ENCODE assay signal across 8 cellular contexts in the genomic region with DNA sequence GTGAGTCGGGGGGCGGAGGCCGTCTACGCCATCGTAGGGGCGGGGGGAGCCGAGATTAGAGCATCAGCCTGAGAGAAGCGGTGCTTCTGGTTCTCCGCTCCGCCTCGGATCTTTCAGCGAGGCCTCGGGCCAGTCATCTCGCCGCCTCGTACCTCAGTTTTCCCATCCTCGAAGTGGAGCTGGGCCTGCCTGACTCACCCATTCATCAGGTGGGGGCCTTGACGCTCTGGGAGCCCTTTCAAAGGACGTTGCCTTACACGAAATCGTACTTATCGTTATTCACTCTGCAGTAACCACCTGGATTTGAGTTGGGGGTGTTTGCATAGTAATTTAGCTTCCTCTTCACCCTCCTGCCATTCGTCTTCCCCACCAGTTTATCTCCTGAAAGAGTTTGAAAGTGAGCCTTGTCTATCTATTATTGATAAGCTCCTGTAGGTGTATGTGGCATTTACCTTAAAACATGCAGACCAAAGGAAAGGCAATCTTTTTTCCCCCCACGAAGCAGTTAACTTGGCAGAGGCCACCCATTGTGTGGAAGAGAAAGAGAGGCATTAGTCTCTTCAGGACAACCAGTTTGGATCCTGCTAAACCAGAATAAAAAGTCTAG. TPM values are rescaled to one million over a fixed set of nuclear protein-coding genes. Genes with fewer than 3 reads are reported as not detected.
DNase-seq lines count a peak whose midpoint lies in the region; ATAC-seq, FAIRE-seq and TF ChIP-seq lines count a peak whose summit lies in the region.

No MANE protein-coding gene starts in this region.

- peaks cover 7% of the 10 kb centered on the region for H4K20me1 ChIP-seq in endothelial cell of umbilical vein (replicated peaks; ENCODE audit: control insufficient read depth, extremely low read depth, insufficient read depth, low read length)

- TF ChIP-seq CTCF in Peyer's patch (IDR thresholded peaks at IDR 0.05) (no peak), endothelial cell of umbilical vein (IDR thresholded peaks at IDR 0.05; ENCODE audit: extremely low read depth in 1 of 2, insufficient read depth in 1 of 2, low read depth in 1 of 2, low read length in 2 of 2) (no peak), omental fat pad (IDR thresholded peaks at IDR 0.05) (no peak)

- no peaks in the 10 kb centered on the region for H3K9me1 ChIP-seq in endothelial cell of umbilical vein (replicated peaks; ENCODE audit: control insufficient read depth, extremely low read depth, insufficient read depth, low read length)

- peaks cover 57% of the 10 kb centered on the region for H3K79me2 ChIP-seq in endothelial cell of umbilical vein (ENCODE audit: control insufficient read depth, insufficient read depth, low read length)

- peak overlapping the region; percentile 93 for H3K4me2 ChIP-seq in endothelial cell of umbilical vein (ENCODE audit: insufficient read depth, low read length)

- H3K4me3 ChIP-seq in Peyer's patch (peak overlapping the region; percentile 84 to 96 (median 96)), endothelial cell of umbilical vein (replicated peaks in 1 of 3; ENCODE audit: insufficient read depth in 1 of 3, low read depth in 1 of 3, low read length in 3 of 3) (peak overlapping the region; percentile 56 to 96 (median 81))

- no peak for FAIRE-seq in endothelial cell of umbilical vein (lab: Jason Lieb, UNC)
- FAIRE-seq in GM12892 (lab: Jason Lieb, UNC): no peak

- H3K4me1 Mint-ChIP-seq in T-helper 1 cell treated with Interleukin-12 subunit alpha and Interleukin-12 subunit beta and Interleukin-4 antibody, amounts not matched to agents 30 μg/mL and 1 μg/mL, for 36 hours (ENCODE audit: low read depth): peaks cover 43% of the 10 kb centered on the region

- no peak overlapping the region for H2AFZ ChIP-seq in endothelial cell of umbilical vein (ENCODE audit: low read depth, low read length)

- ATAC-seq in omental fat pad (ENCODE audit: low FRiP score) (no peak), GM19455 (IDR thresholded peaks at IDR 0.05; ENCODE audit: unreplicated experiment) (no peak)

- peak overlapping the region; percentile 93 for H3K9ac ChIP-seq in endothelial cell of umbilical vein (replicated peaks; ENCODE audit: extremely low read depth, insufficient read depth, low read length)

- POLR2A ChIA-PET in endothelial cell of umbilical vein (lab: Charles Lee): interaction anchor here (0.6 to 2.7 kb wide), 5 partner anchors 10 to 49 kb away, joined by 4 to 39 read pairs (median 6); no protein-coding TSS in a partner anchor

- DNase-seq in T-helper 1 cell (no peak), Peyer's patch (no peak), endothelial cell of umbilical vein (ENCODE audit: low read depth, low spot score) (peak; percentile 49), omental fat pad (ENCODE audit: low spot score) (peak; percentile 26), GM12892 (ENCODE audit: insufficient read length) (no peak)
- DNase-seq in activated effector memory CD4-positive, alpha-beta T cell treated with anti-CD3 and anti-CD28 coated beads, Interleukin-2, amount 50 U/mL, for 16 hours: no peak

- H3K27ac ChIP-seq in Peyer's patch (peak overlapping the region; percentile 92 to 99 (median 96)), endothelial cell of umbilical vein (ENCODE audit: insufficient read depth, low read depth, low read length) (peak overlapping the region; percentile 90)

- H3K4me1 ChIP-seq in Peyer's patch: peaks cover 0 to 20% (median 6%) of the 10 kb centered on the region in 4 donors
- H3K4me1 ChIP-seq in endothelial cell of umbilical vein (ENCODE audit: control insufficient read depth, extremely low read depth, insufficient read depth, low read length): peaks cover 41% of the 10 kb centered on the region

- H3K36me3 ChIP-seq in Peyer's patch: no peaks in the 10 kb centered on the region
- no peaks in the 10 kb centered on the region for H3K36me3 ChIP-seq in endothelial cell of umbilical vein (ENCODE audit: control insufficient read depth in 2 of 2, extremely low read depth in 1 of 2, insufficient read depth in 2 of 2, low read length in 2 of 2)

- H3K27me3 ChIP-seq in Peyer's patch: no peaks in the 10 kb centered on the region
- H3K27me3 ChIP-seq in endothelial cell of umbilical vein (ENCODE audit: control insufficient read depth in 2 of 2, insufficient read depth in 2 of 2, low read length in 2 of 2): no peaks in the 10 kb centered on the region

- TF ChIP-seq POLR2A in Peyer's patch (IDR thresholded peaks at IDR 0.05): no peak
- no peak for TF ChIP-seq POLR2A in endothelial cell of umbilical vein (IDR thresholded peaks at IDR 0.05; ENCODE audit: low read depth, low read length)
- TF ChIP-seq POLR2A in GM12892 (IDR thresholded peaks at IDR 0.05; ENCODE audit: low read depth, low read length): no peak

- H3K36me3 Mint-ChIP-seq in T-helper 1 cell treated with Interleukin-12 subunit alpha and Interleukin-12 subunit beta and Interleukin-4 antibody, amounts not matched to agents 30 μg/mL and 1 μg/mL, for 36 hours (ENCODE audit: low read depth): peaks cover 8% of the 10 kb centered on the region

- no peaks in the 10 kb centered on the region for H3K9me3 ChIP-seq in Peyer's patch
- no peaks in the 10 kb centered on the region for H3K9me3 ChIP-seq in endothelial cell of umbilical vein (replicated peaks; ENCODE audit: control insufficient read depth, insufficient read depth, low read length)

- H3K4me3 Mint-ChIP-seq in T-helper 1 cell treated with Interleukin-12 subunit alpha and Interleukin-12 subunit beta and Interleukin-4 antibody, amounts not matched to agents 30 μg/mL and 1 μg/mL, for 36 hours: peak overlapping the region; percentile 91

- no peaks in the 10 kb centered on the region for H3K27me3 Mint-ChIP-seq in T-helper 1 cell treated with Interleukin-12 subunit alpha and Interleukin-12 subunit beta and Interleukin-4 antibody, amounts not matched to agents 30 μg/mL and 1 μg/mL, for 36 hours (ENCODE audit: low read depth)

- intact Hi-C loops in endothelial cell of umbilical vein (cut with micrococcal nuclease): loop anchor here (1.0 to 10.0 kb wide), 7 partner anchors 9 to 849 kb away; a partner anchor contains a TSS

- CTCF ChIA-PET in endothelial cell of umbilical vein (lab: Charles Lee): interaction anchor here (0.6 to 11.8 kb wide), 5 partner anchors 36 to 196 kb away, joined by 3 to 453 read pairs (median 5); no protein-coding TSS in a partner anchor

- dilution Hi-C loops in endothelial cell of umbilical vein (cut with MboI; ENCODE audit: extremely low pct_ligation_motif_present, low sequenced_read_pairs): no loop called here

- no peaks in the 10 kb centered on the region for H3K9me3 Mint-ChIP-seq in T-helper 1 cell treated with Interleukin-12 subunit alpha and Interleukin-12 subunit beta and Interleukin-4 antibody, amounts not matched to agents 30 μg/mL and 1 μg/mL, for 36 hours

- peak overlapping the region; percentile 98 for H3K27ac Mint-ChIP-seq in T-helper 1 cell treated with Interleukin-12 subunit alpha and Interleukin-12 subunit beta and Interleukin-4 antibody, amounts not matched to agents 30 μg/mL and 1 μg/mL, for 36 hours

- BruUV-seq in endothelial cell of umbilical vein (replicated peaks; lab: Mats Ljungman, UMichigan): no TSS peak

RNA-seq across cellular contexts. Expression of a gene that starts 0.7 kb away (rescaled TPM):
- total RNA-seq in Peyer's patch (100 to 1,000 TPM in 1 of 4 donors, 10 to 100 TPM in 3; 51.1 to 119 (median 90.1) TPM), endothelial cell of umbilical vein (244 and 247 TPM in 2 replicates), omental fat pad (10 to 100 TPM; 33.2 to 80.2 (median 64.0) TPM)
- polyA plus RNA-seq in endothelial cell of umbilical vein: 35.7 and 59.4 TPM in 2 replicates
- 63.9 and 73.5 TPM in 2 replicates for polyA plus RNA-seq in endothelial cell of umbilical vein (2011; cell fraction: cytosol; rRNA removed)
- polyA plus RNA-seq in endothelial cell of umbilical vein (2011; cell fraction: nucleus; rRNA removed): 91.8 and 107 TPM in 2 replicates
- polyA plus RNA-seq in endothelial cell of umbilical vein (2012): 201 and 234 TPM in 2 replicates
- polyA minus RNA-seq in endothelial cell of umbilical vein: 103 and 110 TPM in 2 replicates
- polyA minus RNA-seq in endothelial cell of umbilical vein (2011; cell fraction: cytosol; rRNA and poly(A)+ RNA removed): 54.0 TPM
- polyA minus RNA-seq in endothelial cell of umbilical vein (2011; cell fraction: nucleus; rRNA and poly(A)+ RNA removed): 114 and 149 TPM in 2 replicates
- 133 TPM for polyA plus RNA-seq in GM12892 (2012; ENCODE audit: missing spikeins)

RNA-seq across cellular contexts. Expression of a gene that starts 14.5 kb away (rescaled TPM):
- 10 to 100 TPM in 3 of 4 donors, 1 to 10 TPM in 1; 3.3 to 85.3 (median 56.7) TPM for total RNA-seq in Peyer's patch
- 3.6 and 6.1 TPM in 2 replicates for total RNA-seq in endothelial cell of umbilical vein
- 7.1 and 8.4 TPM in 2 replicates for polyA plus RNA-seq in endothelial cell of umbilical vein
- 6.2 and 7.1 TPM in 2 replicates for polyA plus RNA-seq in endothelial cell of umbilical vein (2011; cell fraction: cytosol; rRNA removed)
- 4.3 and 7.4 TPM in 2 replicates for polyA plus RNA-seq in endothelial cell of umbilical vein (2011; cell fraction: nucleus; rRNA removed)
- 1.7 and 1.8 TPM in 2 replicates for polyA plus RNA-seq in endothelial cell of umbilical vein (2012)
- polyA minus RNA-seq in endothelial cell of umbilical vein: 2.7 and 7.7 TPM in 2 replicates
- polyA minus RNA-seq in endothelial cell of umbilical vein (2011; cell fraction: cytosol; rRNA and poly(A)+ RNA removed): 6.0 TPM
- polyA minus RNA-seq in endothelial cell of umbilical vein (2011; cell fraction: nucleus; rRNA and poly(A)+ RNA removed): 2.2 and 5.3 TPM in 2 replicates
- 10 to 100 TPM; 31.5 to 65.6 (median 48.7) TPM for total RNA-seq in omental fat pad
- not detected for polyA plus RNA-seq in GM12892 (2012; ENCODE audit: missing spikeins)

RNA-seq across cellular contexts. Expression of a gene that starts 49.3 kb away (rescaled TPM):
- total RNA-seq in Peyer's patch: not detected
- not detected in 2 replicates for total RNA-seq in endothelial cell of umbilical vein
- 0.15 TPM in 1 of 2 replicates, not detected in the other for polyA plus RNA-seq in endothelial cell of umbilical vein
- 0.06 TPM in 2 replicates for polyA plus RNA-seq in endothelial cell of umbilical vein (2011; cell fraction: cytosol; rRNA removed)
- polyA plus RNA-seq in endothelial cell of umbilical vein (2011; cell fraction: nucleus; rRNA removed): not detected in 2 replicates
- polyA plus RNA-seq in endothelial cell of umbilical vein (2012): not detected in 2 replicates
- polyA minus RNA-seq in endothelial cell of umbilical vein: not detected in 2 replicates
- polyA minus RNA-seq in endothelial cell of umbilical vein (2011; cell fraction: cytosol; rRNA and poly(A)+ RNA removed): not detected
- not detected in 2 replicates for polyA minus RNA-seq in endothelial cell of umbilical vein (2011; cell fraction: nucleus; rRNA and poly(A)+ RNA removed)
- not detected for total RNA-seq in omental fat pad
- polyA plus RNA-seq in GM12892 (2012; ENCODE audit: missing spikeins): not detected

RNA-seq across cellular contexts. Expression of a gene that starts 56.9 kb away (rescaled TPM):
- total RNA-seq in Peyer's patch (not detected), endothelial cell of umbilical vein (not detected in 2 replicates), omental fat pad (under 1 TPM in 3 of 4 donors, not detected in 1; 0.37 to 0.82 (median 0.48) TPM)
- not detected in 2 replicates for polyA plus RNA-seq in endothelial cell of umbilical vein
- not detected in 2 replicates for polyA plus RNA-seq in endothelial cell of umbilical vein (2011; cell fraction: cytosol; rRNA removed)
- 0.05 and 0.10 TPM in 2 replicates for polyA plus RNA-seq in endothelial cell of umbilical vein (2011; cell fraction: nucleus; rRNA removed)
- not detected in 2 replicates for polyA plus RNA-seq in endothelial cell of umbilical vein (2012)
- polyA minus RNA-seq in endothelial cell of umbilical vein: 0.07 TPM in 1 of 2 replicates, not detected in the other
- polyA minus RNA-seq in endothelial cell of umbilical vein (2011; cell fraction: cytosol; rRNA and poly(A)+ RNA removed): not detected
- polyA minus RNA-seq in endothelial cell of umbilical vein (2011; cell fraction: nucleus; rRNA and poly(A)+ RNA removed): not detected in 2 replicates
- polyA plus RNA-seq in GM12892 (2012; ENCODE audit: missing spikeins): not detected

RNA-seq across cellular contexts. Expression of a gene that starts 58.7 kb away (rescaled TPM):
- not detected for total RNA-seq in Peyer's patch
- total RNA-seq in endothelial cell of umbilical vein: not detected in 2 replicates
- polyA plus RNA-seq in endothelial cell of umbilical vein: not detected in 2 replicates
- polyA plus RNA-seq in endothelial cell of umbilical vein (2011; cell fraction: cytosol; rRNA removed): not detected in 2 replicates
- not detected in 2 replicates for polyA plus RNA-seq in endothelial cell of umbilical vein (2011; cell fraction: nucleus; rRNA removed)
- not detected in 2 replicates for polyA plus RNA-seq in endothelial cell of umbilical vein (2012)
- not detected in 2 replicates for polyA minus RNA-seq in endothelial cell of umbilical vein
- polyA minus RNA-seq in endothelial cell of umbilical vein (2011; cell fraction: cytosol; rRNA and poly(A)+ RNA removed): not detected
- not detected in 2 replicates for polyA minus RNA-seq in endothelial cell of umbilical vein (2011; cell fraction: nucleus; rRNA and poly(A)+ RNA removed)
- total RNA-seq in omental fat pad: not detected
- not detected for polyA plus RNA-seq in GM12892 (2012; ENCODE audit: missing spikeins)

Comparison
In these comparisons a context has a peak if more than half of its experiments do, and no peak if none do; other contexts are left out.
1. DNase-seq: peak in endothelial cell of umbilical vein (single experiment) and omental fat pad (single experiment); none in T-helper 1 cell (0 of 5), Peyer's patch (0 of 3), GM12892 (single experiment) and activated effector memory CD4-positive, alpha-beta T cell treated with anti-CD3 and anti-CD28 coated beads, Interleukin-2, amount 50 U/mL, for 16 hours (single experiment).